ENCODE assay signal across 11 cellular contexts in genomic region chr4:104752337-104752736, GRCh38.
A peak's percentile ranks its signal among the peaks of the same experiment; 100 is the strongest.
DNase-seq lines count a peak whose midpoint lies in the region; ATAC-seq, FAIRE-seq and TF ChIP-seq lines count a peak whose summit lies in the region.
"Had no signal": no experiment of that assay in that cellular context is flagged by ENCODE, and none has a peak within 500 bp of the region (broad histone marks: within the 10 kb centered on the region; RNA-seq: fewer than 3 reads in every experiment).

No MANE protein-coding gene starts in this region.

- H3K27ac ChIP-seq in caudate nucleus (ENCODE audit: low read depth, low read length), result no peak overlapping the region
- no peak overlapping the region for H3K27ac ChIP-seq in Karpas-422 (ENCODE audit: low read length)

- H3K9me3 ChIP-seq in Karpas-422 (ENCODE audit: low read length), result no peaks in the 10 kb centered on the region
- H3K9me3 ChIP-seq: Caco-2 had no signal

- H3K4me1 Mint-ChIP-seq in immature natural killer cell (peaks cover 0 to 2% of the 10 kb centered on the region in 2 donors), HFFc6 (ENCODE audit: low read depth) (no peaks in the 10 kb centered on the region)

- no peaks in the 10 kb centered on the region for H4K20me1 ChIP-seq in Karpas-422 (ENCODE audit: insufficient read depth, low read depth, low read length)

- H3K9me3 Mint-ChIP-seq in immature natural killer cell, result no peaks in the 10 kb centered on the region
- peaks cover 26% of the 10 kb centered on the region for H3K9me3 Mint-ChIP-seq in HFFc6

- no peak for DNase-seq in caudate nucleus (lab: John Stamatoyannopoulos, UW)
- DNase-seq in immature natural killer cell, result no peak
- DNase-seq in Karpas-422, result no peak
- no peak for DNase-seq in HFFc6
- DNase-seq: Caco-2; stimulated activated naive CD8-positive, alpha-beta T cell treated with anti-CD3 and anti-CD28 coated beads, Interleukin-15, Interleukin-2, amounts not matched to agents 100 U/mL and 50 U/mL, for 24 hours; T1000 had no signal

- H3K4me1 ChIP-seq in Karpas-422 (ENCODE audit: low read length), result no peaks in the 10 kb centered on the region
- H3K4me1 ChIP-seq: Caco-2 had no signal

- ATAC-seq in GM19023 (IDR thresholded peaks at IDR 0.05; ENCODE audit: unreplicated experiment) (peak; percentile 80), GM21786 (IDR thresholded peaks at IDR 0.05; ENCODE audit: unreplicated experiment) (peak; percentile 84), HG03354 (IDR thresholded peaks at IDR 0.05; ENCODE audit: poor library complexity, severe bottlenecking, unreplicated experiment) (peak; percentile 85)
- ATAC-seq: stimulated activated naive CD8-positive, alpha-beta T cell treated with anti-CD3 and anti-CD28 coated beads, Interleukin-15, Interleukin-2, amounts not matched to agents 100 U/mL and 50 U/mL, for 24 hours had no signal

- peak; percentile 53 for FAIRE-seq in islet of Langerhans (lab: Jason Lieb, UNC)

- no peak overlapping the region for H2AFZ ChIP-seq in Karpas-422 (ENCODE audit: low read length)

- no peaks in the 10 kb centered on the region for H3K27me3 ChIP-seq in Karpas-422 (ENCODE audit: low read length)

- H3K4me3 Mint-ChIP-seq in immature natural killer cell (no peak overlapping the region), HFFc6 (no peak overlapping the region)

- TF ChIP-seq CTCF in HFFc6 (IDR thresholded peaks at IDR 0.05), result no peak

- H3K27me3 Mint-ChIP-seq in immature natural killer cell (ENCODE audit: low read depth in 3 of 3) (peaks cover 0 to 4% (median 0%) of the 10 kb centered on the region in 3 donors), HFFc6 (ENCODE audit: insufficient read depth) (no peaks in the 10 kb centered on the region)

- no peak overlapping the region for H3K9ac ChIP-seq in Karpas-422 (ENCODE audit: low read length)

- H3K4me2 ChIP-seq in Karpas-422 (ENCODE audit: low read depth, low read length, poor library complexity, severe bottlenecking), result no peak overlapping the region

- H3K9me2 ChIP-seq in Karpas-422 (replicated peaks; ENCODE audit: insufficient read depth, low read length), result no peaks in the 10 kb centered on the region

- no peaks in the 10 kb centered on the region for H3K36me3 ChIP-seq in Karpas-422 (ENCODE audit: insufficient read depth, low read length)

- H3K36me3 Mint-ChIP-seq in immature natural killer cell, result no peaks in the 10 kb centered on the region
- no peaks in the 10 kb centered on the region for H3K36me3 Mint-ChIP-seq in HFFc6 (ENCODE audit: low read depth)

- no peaks in the 10 kb centered on the region for H3K79me2 ChIP-seq in Karpas-422 (ENCODE audit: low read length)

- H3K27ac Mint-ChIP-seq in immature natural killer cell (no peak overlapping the region), HFFc6 (no peak overlapping the region)

- H3K4me3 ChIP-seq in Karpas-422 (ENCODE audit: low read length), result no peak overlapping the region
